In genomic region chr3:33884204-33884561, GRCh38 we compare ENCODE assay signal across 8 cellular contexts.
DNase-seq lines count a peak whose midpoint lies in the region; ATAC-seq and TF ChIP-seq lines count a peak whose summit lies in the region.
"Had no signal": no experiment of that assay in that cellular context is flagged by ENCODE, and none has a peak within 500 bp of the region (broad histone marks: within the 10 kb centered on the region; RNA-seq: fewer than 3 reads in every experiment).

No MANE protein-coding gene starts in this region.

- no peaks in the 10 kb centered on the region for H3K9me3 ChIP-seq in osteoblast (ENCODE audit: low read depth, low read length)

- ATAC-seq in GM19372 (IDR thresholded peaks at IDR 0.05; ENCODE audit: low read depth, unreplicated experiment) (peak; percentile 46), esophagus mucosa (no peak), HG03565 (IDR thresholded peaks at IDR 0.05; ENCODE audit: unreplicated experiment) (no peak)

- H3K27ac ChIP-seq in osteoblast (ENCODE audit: low read depth, low read length) = no peak overlapping the region

- H3K27me3 ChIP-seq in osteoblast (ENCODE audit: insufficient read depth, low read length) = no peaks in the 10 kb centered on the region

- H3K4me3 ChIP-seq in LNCaP clone FGC (ENCODE audit: low read depth, low read length) (no peak overlapping the region), osteoblast (ENCODE audit: insufficient read depth, low read length) (peak overlapping the region; percentile 41)

- H3K4me2 ChIP-seq in osteoblast (ENCODE audit: insufficient read depth, low read length) = peak overlapping the region; percentile 78

- H2AFZ ChIP-seq in osteoblast (ENCODE audit: low read length) = peak overlapping the region; percentile 6

- H3K4me1 ChIP-seq in osteoblast (ENCODE audit: insufficient read depth, low read length) = peaks cover 10% of the 10 kb centered on the region

- no peaks in the 10 kb centered on the region for H4K20me1 ChIP-seq in osteoblast (ENCODE audit: insufficient read depth, low read length)

- peak; percentile 31 for DNase-seq in LNCaP clone FGC (ENCODE audit: low read depth)
- peak; percentile 26 for DNase-seq in dermis blood vessel endothelial cell
- DNase-seq in osteoblast (ENCODE audit: insufficient read length, low spot score, missing footprints) = peak; percentile 66
- DNase-seq in activated CD4-positive, alpha-beta T cell treated with anti-CD3 and anti-CD28 coated beads, Interleukin-2, amount 50 U/mL, for 4 hours = no peak
- DNase-seq: NCI-H1105 treated with DMSO at 0.1 percent for 48 hours had no signal

- no peaks in the 10 kb centered on the region for H3K79me2 ChIP-seq in osteoblast (ENCODE audit: insufficient read depth, low read length)

- no peaks in the 10 kb centered on the region for H3K36me3 ChIP-seq in osteoblast (ENCODE audit: insufficient read depth, low read length)

- TF ChIP-seq CTCF in LNCaP clone FGC (IDR thresholded peaks at IDR 0.05; ENCODE audit: control insufficient read depth, extremely low read depth, insufficient read depth) (peak; percentile 52), osteoblast (IDR thresholded peaks at IDR 0.05; ENCODE audit: extremely low read depth, low read depth, low read length) (peak; percentile 66)

Comparison
In these comparisons a context has a peak if more than half of its experiments do, and no peak if none do; other contexts are left out.
1. DNase-seq: peak in LNCaP clone FGC (single experiment), dermis blood vessel endothelial cell (single experiment) and osteoblast (single experiment); none in activated CD4-positive, alpha-beta T cell treated with anti-CD3 and anti-CD28 coated beads, Interleukin-2, amount 50 U/mL, for 4 hours (0 of 2).